In the genomic region with DNA sequence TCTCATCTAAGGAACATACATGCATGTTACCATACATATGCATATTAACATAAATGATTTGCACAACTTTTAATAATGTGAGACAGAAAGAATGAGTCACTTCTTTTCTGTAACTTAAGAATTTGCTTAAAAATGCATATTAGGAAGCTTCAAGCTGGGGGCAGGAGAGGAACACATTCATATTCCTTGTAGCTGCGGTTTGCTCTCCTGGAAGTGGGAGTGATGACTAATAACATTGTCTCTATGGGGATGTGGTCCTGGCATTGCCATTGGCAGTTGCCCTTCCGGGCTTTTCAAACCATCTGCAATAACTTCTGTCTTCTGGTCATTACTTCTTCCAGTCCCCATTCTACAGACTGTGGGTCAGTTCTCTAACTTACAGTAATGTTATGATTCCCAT, we compare ENCODE assay signal across 10 cellular contexts. TPM values are rescaled to one million over a fixed set of nuclear protein-coding genes. Genes with fewer than 3 reads are reported as not detected.
DNase-seq lines count a peak whose midpoint lies in the region; ATAC-seq, FAIRE-seq and TF ChIP-seq lines count a peak whose summit lies in the region.
"Had no signal": no experiment of that assay in that cellular context is flagged by ENCODE, and none has a peak within 500 bp of the region (broad histone marks: within the 10 kb centered on the region; RNA-seq: fewer than 3 reads in every experiment).

No MANE protein-coding gene starts in this region.

- H2BK120ac ChIP-seq in H1 (replicated peaks; ENCODE audit: low read depth, low read length): no peak overlapping the region

- TF ChIP-seq POLR2A in H1 (IDR thresholded peaks at IDR 0.05; ENCODE audit: control extremely low read depth in 1 of 2, low read depth in 2 of 2, low read length in 2 of 2): no peak

- no peak overlapping the region for H4K8ac ChIP-seq in H1 (ENCODE audit: extremely low read depth, insufficient read depth, low read length)

- H3K27me3 ChIP-seq in GM23338 (ENCODE audit: insufficient read depth) (no peaks in the 10 kb centered on the region), H1 (replicated peaks in 1 of 4; ENCODE audit: control insufficient read depth in 3 of 4, extremely low read depth in 1 of 4, insufficient read depth in 3 of 4, low read length in 3 of 4) (no peaks in the 10 kb centered on the region)

- H3K4me2 ChIP-seq in GM23338 (no peak overlapping the region), H1 (ENCODE audit: insufficient read depth in 1 of 2, low read depth in 2 of 2, low read length in 2 of 2) (no peak overlapping the region)

- H3K36me3 ChIP-seq in GM23338 (ENCODE audit: insufficient read depth) (no peaks in the 10 kb centered on the region), H1 (ENCODE audit: control insufficient read depth in 2 of 4, insufficient read depth in 4 of 4, low read length in 3 of 4) (no peaks in the 10 kb centered on the region)

- no peak overlapping the region for H3K4ac ChIP-seq in H1 (replicated peaks; ENCODE audit: insufficient read length, low read depth, low read length)

- no peak for FAIRE-seq in H1 (lab: Jason Lieb, UNC)
- FAIRE-seq: GM19239 had no signal

- POLR2A ChIA-PET in H1 (lab: Charles Lee; ENCODE audit: partially characterized antibody): no interaction called here

- no peak overlapping the region for H3K14ac ChIP-seq in H1 (ENCODE audit: insufficient read length)

- WGBS in H1 (ENCODE audit: extremely low coverage in 1 of 2, insufficient coverage in 1 of 2, insufficient read length in 1 of 2, insufficient replicate concordance in 2 of 2, low coverage in 1 of 2, low lambda C conversion rate in 2 of 2, missing lambda C conversion rate in 1 of 2), 2 experiments: 69% methylated on average over 2 of the region's 2 CpGs; no CpG with 5 or more reads in 1 of the 2 experiments

- H2BK15ac ChIP-seq in H1 (ENCODE audit: low read length): no peak overlapping the region

- no peak overlapping the region for H2BK20ac ChIP-seq in H1 (ENCODE audit: low read length)

- no peak overlapping the region for H3K27ac ChIP-seq in GM23338 (ENCODE audit: low read depth)
- no peak overlapping the region for H3K27ac ChIP-seq in H1 (ENCODE audit: low read depth, low read length)

- H3F3A ChIP-seq in GM23338 (replicated peaks; ENCODE audit: low read depth): no peaks in the 10 kb centered on the region

- no peak overlapping the region for H3K4me3 ChIP-seq in GM23338
- no peak overlapping the region for H3K4me3 ChIP-seq in H1 (ENCODE audit: extremely low read depth in 1 of 4, insufficient read depth in 2 of 4, low read depth in 3 of 4, low read length in 4 of 4)

- H3K36me3 Mint-ChIP-seq in GM23338 (ENCODE audit: low read depth) (no peaks in the 10 kb centered on the region), immature natural killer cell (peaks cover 0 to 28% (median 20%) of the 10 kb centered on the region in 3 donors)

- H3K4me3 Mint-ChIP-seq in GM23338: no peak overlapping the region
- H3K4me3 Mint-ChIP-seq in immature natural killer cell: no peak overlapping the region

- H3K56ac ChIP-seq in H1 (replicated peaks; ENCODE audit: insufficient read length, low read depth, low read length): no peak overlapping the region

- no peak overlapping the region for H4K5ac ChIP-seq in H1 (ENCODE audit: insufficient read length, low read depth, low read length)

- H4K20me1 ChIP-seq in GM23338 (replicated peaks; ENCODE audit: insufficient read depth) (no peaks in the 10 kb centered on the region), H1 (replicated peaks in 1 of 2; ENCODE audit: control insufficient read depth in 1 of 2, insufficient read depth in 2 of 2, low read length in 2 of 2) (no peaks in the 10 kb centered on the region)

- H2BK12ac ChIP-seq in H1 (ENCODE audit: low read depth, low read length): no peak overlapping the region

- H3K9me3 Mint-ChIP-seq in GM23338 (no peaks in the 10 kb centered on the region; the same call in 2 of the 3 replicates), immature natural killer cell (no peaks in the 10 kb centered on the region)

- H3K18ac ChIP-seq in H1 (ENCODE audit: extremely low read depth, low read length): no peak overlapping the region

- no peak overlapping the region for H3K9ac ChIP-seq in H1 (replicated peaks in 1 of 4; ENCODE audit: extremely low read depth in 1 of 4, low read depth in 3 of 4, low read length in 3 of 4)

- H3K9me3 ChIP-seq in H1 (ENCODE audit: insufficient read depth in 2 of 2, low read depth in 1 of 2, low read length in 1 of 2): no peaks in the 10 kb centered on the region; a peak in 1 of 4 replicates

- CTCF ChIA-PET in H1 (lab: Charles Lee; ENCODE audit: partially characterized antibody): interaction anchor here (0.9 to 1.7 kb wide), 4 partner anchors 11 to 296 kb away, joined by 3 to 5 read pairs (median 4); no protein-coding TSS in a partner anchor

- H3K27me3 Mint-ChIP-seq in GM23338 (ENCODE audit: insufficient read depth, low read depth, poor library complexity) (peaks cover 4% of the 10 kb centered on the region), immature natural killer cell (ENCODE audit: low read depth in 3 of 3) (peaks cover 0 to 2% (median 0%) of the 10 kb centered on the region in 3 donors)

- H2BK5ac ChIP-seq in H1 (ENCODE audit: low read depth, low read length): no peak overlapping the region

- no peak for TF ChIP-seq EP300 in H1 (IDR thresholded peaks at IDR 0.05; ENCODE audit: borderline replicate concordance in 1 of 2, low read depth in 2 of 2, low read length in 2 of 2)

- H2AK5ac ChIP-seq in H1 (ENCODE audit: low read depth, low read length): no peak overlapping the region

- H3K79me1 ChIP-seq in H1 (ENCODE audit: low read depth, low read length): no peaks in the 10 kb centered on the region

- H3K4me1 Mint-ChIP-seq in GM23338: peaks cover 17% of the 10 kb centered on the region
- H3K4me1 Mint-ChIP-seq in immature natural killer cell: peaks cover 45 to 53% of the 10 kb centered on the region in 2 donors

- TF ChIP-seq RAD21 in H1 (IDR thresholded peaks at IDR 0.05 in 1 of 2, conservative IDR thresholded peaks at IDR 0.05 in 1 of 2; ENCODE audit: low read depth in 2 of 2, low read length in 2 of 2): no peak

- H3K9me2 ChIP-seq in GM23338 (ENCODE audit: insufficient read depth): 0 out of 2 replicates have a peak, but pooled peaks cover 5% of the 10 kb centered on the region

- H3K23me2 ChIP-seq in H1 (ENCODE audit: low read depth, low read length): no peaks in the 10 kb centered on the region

- DNase-seq in GM23338 (ENCODE audit: low spot score): no peak
- DNase-seq in NOMO-1 treated with dmso at 0.1 percent for 144 hours (lab: John Stamatoyannopoulos, UW; ENCODE audit: unreplicated experiment): peak; percentile 46
- DNase-seq in H1 (ENCODE audit: low read depth in 1 of 2, low spot score in 2 of 2): no peak
- DNase-seq in pons (ENCODE audit: low spot score): peak; percentile 46
- DNase-seq in immature natural killer cell: no peak
- DNase-seq: activated T-cell treated with anti-CD3 and anti-CD28 coated beads, Interleukin-2, amount 50 U/mL, for 48 hours had no signal

- no peak overlapping the region for H3K23ac ChIP-seq in H1 (ENCODE audit: insufficient read length)

- TF ChIP-seq CTCF in GM23338 (conservative IDR thresholded peaks at IDR 0.05; ENCODE audit: low read depth in 2 of 2): no peak
- TF ChIP-seq CTCF in H1 (IDR thresholded peaks at IDR 0.05; ENCODE audit: control extremely low read depth in 1 of 3, insufficient read depth in 1 of 3, low read depth in 1 of 3, low read length in 3 of 3): no peak

- H3K4me1 ChIP-seq in GM23338 (ENCODE audit: insufficient read depth) (peaks cover 9% of the 10 kb centered on the region; the same call in 1 of the 2 replicates), H1 (replicated peaks in 1 of 4; ENCODE audit: control insufficient read depth in 3 of 4, insufficient read depth in 4 of 4, low read length in 3 of 4) (peaks cover 0 to 9% (median 3%) of the 10 kb centered on the region in 4 experiments; a peak in 3 of 7 replicates)

- H4K91ac ChIP-seq in H1 (replicated peaks; ENCODE audit: insufficient read length, low read length): no peak overlapping the region

- H2AFZ ChIP-seq in GM23338: no peak overlapping the region
- no peak overlapping the region for H2AFZ ChIP-seq in H1 (ENCODE audit: low read length)

- H3K79me2 ChIP-seq in GM23338 (replicated peaks; ENCODE audit: insufficient read depth) (no peaks in the 10 kb centered on the region), H1 (ENCODE audit: control insufficient read depth in 1 of 2, insufficient read depth in 2 of 2, low read length in 2 of 2) (no peaks in the 10 kb centered on the region)

- ATAC-seq in GM23338 (no peak), HG03460 (IDR thresholded peaks at IDR 0.05; ENCODE audit: unreplicated experiment) (no peak), HG02588 (IDR thresholded peaks at IDR 0.05; ENCODE audit: unreplicated experiment) (no peak), HG02870 (IDR thresholded peaks at IDR 0.05; ENCODE audit: unreplicated experiment) (no peak)

- H3K27ac Mint-ChIP-seq in GM23338 (peak overlapping the region; percentile 71), immature natural killer cell (peak overlapping the region in 2 of 6 donors; percentile 15 to 58)

TF ChIP-seq in H1, 55 proteins besides CTCF, POLR2A, EP300 and RAD21:
- TF ChIP-seq SAP30 (IDR thresholded peaks at IDR 0.05; ENCODE audit: insufficient read depth, insufficient replicate concordance, low read length): no peak
- TF ChIP-seq JUND (IDR thresholded peaks at IDR 0.05; ENCODE audit: low read length): peak; percentile 5; the same call in 1 of the 2 replicates
- no peak for TF ChIP-seq CHD2 (IDR thresholded peaks at IDR 0.05; ENCODE audit: low read length)

RNA-seq across cellular contexts. Expression of gene CHST2, which starts 15.6 kb away (rescaled TPM):
- 23.5 and 28.3 TPM in 2 replicates for total RNA-seq in GM23338 (2014; rRNA removed; shearing (Covaris generic))
- polyA plus RNA-seq in GM23338 (2016; fragmentation: Nextera tagmentation; extraction: Ambion mirVana): 4.1 and 4.3 TPM in 2 replicates
- total RNA-seq in H1 (2021; fragmentation: NEBNext Ultra II Directional; extraction: Animal tissue kit (Norgen Biotek cat#: 25700)): 15.1 and 15.5 TPM in 2 replicates
- polyA plus RNA-seq in H1 (2011; rRNA removed): 3.2 and 5.1 TPM in 2 replicates
- 5.2 TPM for polyA plus RNA-seq in H1 (2011; cell fraction: cytosol; rRNA removed)
- 7.2 TPM for polyA plus RNA-seq in H1 (2011; cell fraction: nucleus; rRNA removed)
- polyA plus RNA-seq in H1 (2012, experiment 1 of 2): 6.4 to 8.8 TPM (median 8.0 TPM) in 4 replicates
- 10.4 TPM for polyA plus RNA-seq in H1 (2012, experiment 2 of 2)
- polyA plus RNA-seq in H1 (2013, experiment 1 of 2): 11.4 TPM
- polyA plus RNA-seq in H1 (2013, experiment 2 of 2): 11.5 TPM
- polyA minus RNA-seq in H1 (2011; rRNA and poly(A)+ RNA removed): 1.9 and 2.0 TPM in 2 replicates
- polyA minus RNA-seq in H1 (2011; cell fraction: cytosol; rRNA and poly(A)+ RNA removed): 4.0 TPM
- 6.6 TPM for polyA minus RNA-seq in H1 (2011; cell fraction: nucleus; rRNA and poly(A)+ RNA removed)
- 100 to 1,000 TPM; 105 to 117 (median 116) TPM for polyA plus RNA-seq in immature natural killer cell

Comparison
In these comparisons a context has a peak if more than half of its experiments do, and no peak if none do; other contexts are left out.
1. DNase-seq: peak in NOMO-1 treated with dmso at 0.1 percent for 144 hours (single experiment) and pons (single experiment); none in GM23338 (single experiment), H1 (0 of 2) and immature natural killer cell (0 of 3).
2. RNA of gene CHST2, which starts 15.6 kb away (polyA plus RNA-seq): 105 to 117 TPM in immature natural killer cell; 4.1 to 4.3 TPM in GM23338 and 3.2 to 11.5 TPM in H1; every median in the first group is over 4 times any median in the second.